ENCODE assay signal across 1 cellular context in the genomic region with DNA sequence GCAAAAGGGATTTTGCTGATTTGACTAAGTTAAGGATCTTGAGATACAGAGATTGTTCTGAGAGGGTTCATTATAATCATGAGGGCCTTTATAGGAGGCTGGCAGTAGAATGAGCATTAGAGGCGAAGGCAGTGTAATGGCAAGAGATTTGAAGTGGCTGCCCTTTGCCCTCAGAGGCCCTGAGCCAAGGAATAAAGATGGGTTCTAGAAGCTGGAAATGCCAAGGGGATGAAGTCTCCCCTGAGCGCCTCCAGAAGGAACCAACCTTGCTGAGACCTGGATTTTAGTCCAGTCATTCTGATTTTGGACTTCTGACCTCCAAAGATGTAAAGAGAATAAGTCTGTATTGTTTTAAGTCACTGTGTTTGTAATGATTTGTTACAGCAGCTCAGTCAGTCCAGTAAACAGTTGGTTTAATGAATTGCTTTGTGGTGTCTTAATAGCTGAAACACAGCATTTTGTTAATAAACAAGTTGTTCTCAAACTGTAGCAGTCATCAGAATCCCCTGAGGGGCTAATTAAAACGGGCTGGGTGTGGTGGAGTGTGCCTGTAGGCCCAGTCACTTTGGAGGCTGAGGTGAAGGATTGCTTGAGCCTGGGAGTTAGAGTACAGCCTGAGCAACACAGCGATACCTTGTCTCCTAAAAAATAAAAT.
A peak's percentile ranks its signal among the peaks of the same experiment; 100 is the strongest.
TF ChIP-seq lines count a peak whose summit lies in the region.

No MANE protein-coding gene starts in this region.

TF ChIP-seq in GM12878, 131 proteins besides CTCF, POLR2A, EP300 and RAD21:
- TF ChIP-seq, protein P1, sequence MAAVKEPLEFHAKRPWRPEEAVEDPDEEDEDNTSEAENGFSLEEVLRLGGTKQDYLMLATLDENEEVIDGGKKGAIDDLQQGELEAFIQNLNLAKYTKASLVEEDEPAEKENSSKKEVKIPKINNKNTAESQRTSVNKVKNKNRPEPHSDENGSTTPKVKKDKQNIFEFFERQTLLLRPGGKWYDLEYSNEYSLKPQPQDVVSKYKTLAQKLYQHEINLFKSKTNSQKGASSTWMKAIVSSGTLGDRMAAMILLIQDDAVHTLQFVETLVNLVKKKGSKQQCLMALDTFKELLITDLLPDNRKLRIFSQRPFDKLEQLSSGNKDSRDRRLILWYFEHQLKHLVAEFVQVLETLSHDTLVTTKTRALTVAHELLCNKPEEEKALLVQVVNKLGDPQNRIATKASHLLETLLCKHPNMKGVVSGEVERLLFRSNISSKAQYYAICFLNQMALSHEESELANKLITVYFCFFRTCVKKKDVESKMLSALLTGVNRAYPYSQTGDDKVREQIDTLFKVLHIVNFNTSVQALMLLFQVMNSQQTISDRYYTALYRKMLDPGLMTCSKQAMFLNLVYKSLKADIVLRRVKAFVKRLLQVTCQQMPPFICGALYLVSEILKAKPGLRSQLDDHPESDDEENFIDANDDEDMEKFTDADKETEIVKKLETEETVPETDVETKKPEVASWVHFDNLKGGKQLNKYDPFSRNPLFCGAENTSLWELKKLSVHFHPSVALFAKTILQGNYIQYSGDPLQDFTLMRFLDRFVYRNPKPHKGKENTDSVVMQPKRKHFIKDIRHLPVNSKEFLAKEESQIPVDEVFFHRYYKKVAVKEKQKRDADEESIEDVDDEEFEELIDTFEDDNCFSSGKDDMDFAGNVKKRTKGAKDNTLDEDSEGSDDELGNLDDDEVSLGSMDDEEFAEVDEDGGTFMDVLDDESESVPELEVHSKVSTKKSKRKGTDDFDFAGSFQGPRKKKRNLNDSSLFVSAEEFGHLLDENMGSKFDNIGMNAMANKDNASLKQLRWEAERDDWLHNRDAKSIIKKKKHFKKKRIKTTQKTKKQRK (IDR thresholded peaks at IDR 0.05; ENCODE audit: low read depth, low read length) = no peak
- TF ChIP-seq MTA2 (IDR thresholded peaks at IDR 0.05; ENCODE audit: low read depth) = peak; percentile 17; the same call in 1 of the 2 replicates
